ENCODE assay signal across 14 cellular contexts in the genomic region with DNA sequence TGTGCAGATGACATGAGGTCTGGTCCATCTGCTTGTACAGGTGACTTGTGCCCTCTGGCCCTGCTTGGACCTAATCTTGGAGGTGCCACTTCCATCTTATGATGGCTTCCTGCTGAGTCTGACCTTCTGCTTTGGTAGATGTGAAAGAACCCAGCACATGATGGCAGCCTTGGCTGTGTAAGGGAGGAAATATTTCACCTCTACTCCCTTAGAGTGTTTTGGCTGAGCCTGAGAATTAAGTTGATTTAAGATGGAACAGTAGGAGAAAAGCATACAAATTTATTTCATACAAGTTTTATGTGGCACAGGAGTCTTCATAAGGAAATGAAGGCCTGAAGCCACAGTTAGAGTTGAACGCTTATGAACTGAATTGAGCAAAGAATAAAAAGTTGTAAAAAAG. TPM values are rescaled to one million over a fixed set of nuclear protein-coding genes. Genes with fewer than 3 reads are reported as not detected.
DNase-seq lines count a peak whose midpoint lies in the region; ATAC-seq and TF ChIP-seq lines count a peak whose summit lies in the region.
"Had no signal": no experiment of that assay in that cellular context is flagged by ENCODE, and none has a peak within 500 bp of the region (broad histone marks: within the 10 kb centered on the region; RNA-seq: fewer than 3 reads in every experiment).

No MANE protein-coding gene starts in this region.

- no peak for TF ChIP-seq POLR2A in IMR-90 (IDR thresholded peaks at IDR 0.05; ENCODE audit: low read depth, low read length)
- TF ChIP-seq POLR2A in uterus (IDR thresholded peaks at IDR 0.05), result no peak

- peak overlapping the region; percentile 60 for H2BK120ac ChIP-seq in IMR-90 (ENCODE audit: low read depth, low read length)
- H2BK120ac ChIP-seq in neuronal stem cell (ENCODE audit: low read depth, low read length), result no peak overlapping the region

- H3K18ac ChIP-seq in IMR-90 (ENCODE audit: low read depth, low read length) (0 out of 2 replicates have a peak overlapping the region, but pooled peaks have one; percentile 29), neuronal stem cell (ENCODE audit: low read length) (peak overlapping the region; percentile 22)

- dilution Hi-C loops in IMR-90 (cut with HindIII; ENCODE audit: low sequenced_read_pairs, unreplicated experiment), result no loop called here

- H2AFZ ChIP-seq in IMR-90 (replicated peaks; ENCODE audit: low read length, poor library complexity), result no peak overlapping the region
- H2AFZ ChIP-seq in neuronal stem cell (ENCODE audit: low read length), result no peak overlapping the region
- H2AFZ ChIP-seq: GM23338 had no signal

- H2AK5ac ChIP-seq in IMR-90 (ENCODE audit: low read depth, low read length) (peak overlapping the region; percentile 38; the same call in 1 of the 2 replicates), neuronal stem cell (ENCODE audit: low read depth, low read length) (no peak overlapping the region)

- TF ChIP-seq RAD21 in IMR-90 (IDR thresholded peaks at IDR 0.05; ENCODE audit: low read length), result no peak

- H3K4me3 ChIP-seq in IMR-90 (ENCODE audit: insufficient read depth, low read depth, low read length) (no peak overlapping the region), choroid plexus epithelial cell (ENCODE audit: low read depth, low read length) (no peak overlapping the region), neuronal stem cell (ENCODE audit: low read length in 2 of 2) (no peak overlapping the region), uterus (no peak overlapping the region)
- H3K4me3 ChIP-seq: BLaER1, GM23338 had no signal

- H2BK15ac ChIP-seq in IMR-90 (ENCODE audit: low read depth, low read length), result peak overlapping the region; percentile 45; the same call in 1 of the 3 replicates
- no peak overlapping the region for H2BK15ac ChIP-seq in neuronal stem cell (ENCODE audit: low read length)

- H4K8ac ChIP-seq in IMR-90 (ENCODE audit: low read depth in 2 of 2, low read length in 2 of 2) (no peak overlapping the region; a peak in 1 of 4 replicates), neuronal stem cell (ENCODE audit: low read depth, low read length) (no peak overlapping the region)

- H4K20me1 ChIP-seq in IMR-90 (ENCODE audit: insufficient read depth, low read length), result no peaks in the 10 kb centered on the region
- H4K20me1 ChIP-seq: BLaER1 had no signal

- H3K9ac ChIP-seq in IMR-90 (ENCODE audit: low read depth, low read length) (no peak overlapping the region), neuronal stem cell (ENCODE audit: low read depth, low read length, poor library complexity) (no peak overlapping the region)
- H3K9ac ChIP-seq: BLaER1 had no signal

- no peaks in the 10 kb centered on the region for H3K27me3 ChIP-seq in IMR-90 (ENCODE audit: control insufficient read depth, insufficient read depth, low read length)
- no peaks in the 10 kb centered on the region for H3K27me3 ChIP-seq in neuronal stem cell (ENCODE audit: control insufficient read depth in 3 of 3, insufficient read depth in 3 of 3, low read depth in 1 of 3, low read length in 3 of 3)
- H3K27me3 ChIP-seq in uterus, result no peaks in the 10 kb centered on the region
- H3K27me3 ChIP-seq: BLaER1 had no signal

- DNase-seq in IMR-90 (no peak), choroid plexus epithelial cell (ENCODE audit: low read depth) (peak; percentile 27), neuronal stem cell (ENCODE audit: low spot score) (no peak), uterus (no peak), NCI-H345 (lab: John Stamatoyannopoulos, UW) (no peak), DMS153 (lab: John Stamatoyannopoulos, UW) (no peak), NCI-H1092 (lab: John Stamatoyannopoulos, UW) (no peak)
- DNase-seq: 8988T; CD4-positive, alpha-beta memory T cell; DMS79 treated with DMSO at 0.1 percent for 48 hours; GF-D8; H7 had no signal

- peak overlapping the region; percentile 33; the same call in 1 of the 2 replicates for H2BK20ac ChIP-seq in IMR-90 (ENCODE audit: low read depth, low read length)

- H3K9me1 ChIP-seq in IMR-90 (ENCODE audit: insufficient read depth, low read length), result peaks cover 17% of the 10 kb centered on the region

- no TSS peak for BruUV-seq in IMR-90 (replicated peaks; lab: Mats Ljungman, UMichigan)

- CTCF ChIA-PET in IMR-90 (lab: Yijun Ruan, JAX), result no interaction called here

- H3K36me3 ChIP-seq in IMR-90 (ENCODE audit: control insufficient read depth, insufficient read depth, low read length) (no peaks in the 10 kb centered on the region), neuronal stem cell (replicated peaks in 1 of 2; ENCODE audit: control insufficient read depth in 2 of 2, insufficient read depth in 2 of 2, low read length in 2 of 2) (no peaks in the 10 kb centered on the region), uterus (no peaks in the 10 kb centered on the region)
- H3K36me3 ChIP-seq: BLaER1 had no signal

- intact Hi-C loops in IMR-90 (cut with micrococcal nuclease) (no loop called here), uterus (cut with DNase I; ENCODE audit: low total_unique reads) (no loop called here)

- in situ Hi-C loops in IMR-90 (cut with MboI; ENCODE audit: low sequenced_read_pairs), result no loop called here

- H3K27ac ChIP-seq in IMR-90 (ENCODE audit: insufficient read depth, low read length), result no peak overlapping the region; the same call in 1 of the 2 replicates
- no peak overlapping the region for H3K27ac ChIP-seq in neuronal stem cell (replicated peaks; ENCODE audit: low read length)
- peak overlapping the region; percentile 71 to 79 for H3K27ac ChIP-seq in uterus
- H3K27ac ChIP-seq: BLaER1 had no signal

- H3K56ac ChIP-seq in IMR-90 (ENCODE audit: extremely low read depth, insufficient read depth, low read length), result no peak overlapping the region

- 0 out of 2 replicates have a peak overlapping the region, but pooled peaks have one; percentile 26 for H4K91ac ChIP-seq in IMR-90 (ENCODE audit: insufficient read depth, low read depth, low read length)
- H4K91ac ChIP-seq in neuronal stem cell (ENCODE audit: low read depth, low read length, poor library complexity), result peak overlapping the region; percentile 53

- no peak overlapping the region for H2BK12ac ChIP-seq in neuronal stem cell (ENCODE audit: low read length)

- H3K4me2 ChIP-seq in IMR-90 (ENCODE audit: low read depth, low read length), result no peak overlapping the region
- no peak overlapping the region for H3K4me2 ChIP-seq in neuronal stem cell (ENCODE audit: insufficient read depth, low read length, poor library complexity, severe bottlenecking)
- H3K4me2 ChIP-seq: BLaER1, GM23338 had no signal

- no peaks in the 10 kb centered on the region for H3K9me3 ChIP-seq in IMR-90 (ENCODE audit: control insufficient read depth, insufficient read depth, low read length)
- H3K9me3 ChIP-seq in neuronal stem cell (replicated peaks in 1 of 2; ENCODE audit: control insufficient read depth in 2 of 2, insufficient read depth in 1 of 2, low read depth in 1 of 2, low read length in 2 of 2), result no peaks in the 10 kb centered on the region
- no peaks in the 10 kb centered on the region for H3K9me3 ChIP-seq in uterus
- H3K9me3 ChIP-seq: BLaER1 had no signal

- H3K23ac ChIP-seq in IMR-90 (ENCODE audit: low read depth, low read length) (no peak overlapping the region), neuronal stem cell (ENCODE audit: low read depth, low read length, poor library complexity) (no peak overlapping the region)

- ATAC-seq in IMR-90 (ENCODE audit: low read depth), result no peak
- ATAC-seq: GM23338 had no signal

- H4K5ac ChIP-seq in IMR-90 (ENCODE audit: low read depth, low read length), result peak overlapping the region; percentile 26; the same call in 1 of the 2 replicates

- no CpG with 5 or more reads among the region's 1 CpG for WGBS in IMR-90 (ENCODE audit: extremely low coverage in 2 of 2, insufficient read length in 1 of 2), 2 experiments
- no CpG with 5 or more reads among the region's 1 CpG for WGBS in neuronal stem cell (ENCODE audit: extremely low coverage in 2 of 2, insufficient read length in 2 of 2, insufficient replicate concordance in 1 of 2), 2 donors

- H3K4ac ChIP-seq in IMR-90 (ENCODE audit: low read depth, low read length) (peak overlapping the region; percentile 52; the same call in 1 of the 2 replicates), neuronal stem cell (ENCODE audit: low read length) (no peak overlapping the region)

- H2AK9ac ChIP-seq in IMR-90 (replicated peaks; ENCODE audit: low read depth, low read length, poor library complexity), result no peak overlapping the region

- H3K79me1 ChIP-seq in IMR-90 (ENCODE audit: low read depth in 1 of 2, low read length in 2 of 2), result no peaks in the 10 kb centered on the region; a peak in 1 of 4 replicates
- H3K79me1 ChIP-seq in neuronal stem cell (ENCODE audit: low read depth, low read length), result no peaks in the 10 kb centered on the region

- 0 out of 2 replicates have a peak overlapping the region, but pooled peaks have one; percentile 32 for H3K14ac ChIP-seq in IMR-90 (replicated peaks; ENCODE audit: low read depth, low read length)
- no peak overlapping the region for H3K14ac ChIP-seq in neuronal stem cell (ENCODE audit: low read length)

- H3K4me1 ChIP-seq in IMR-90 (ENCODE audit: control insufficient read depth, insufficient read depth, low read length), result peaks cover 15% of the 10 kb centered on the region
- peaks cover 3 to 4% of the 10 kb centered on the region in 2 donors for H3K4me1 ChIP-seq in neuronal stem cell (ENCODE audit: control insufficient read depth in 2 of 2, insufficient read depth in 1 of 2, low read depth in 1 of 2, low read length in 2 of 2)
- peaks cover 4 to 9% of the 10 kb centered on the region in 2 donors for H3K4me1 ChIP-seq in uterus
- H3K4me1 ChIP-seq: BLaER1 had no signal

- no peak for TF ChIP-seq CTCF in IMR-90 (conservative IDR thresholded peaks at IDR 0.05; ENCODE audit: low read depth, low read length)
- TF ChIP-seq CTCF in choroid plexus epithelial cell (conservative IDR thresholded peaks at IDR 0.05; ENCODE audit: low read depth, low read length), result no peak
- peak in 1 of 4 experiments; percentile 24 for TF ChIP-seq CTCF in uterus (IDR thresholded peaks at IDR 0.05)

- H2BK5ac ChIP-seq in IMR-90 (ENCODE audit: low read depth, low read length, poor library complexity, severe bottlenecking), result no peak overlapping the region
- no peak overlapping the region for H2BK5ac ChIP-seq in neuronal stem cell (ENCODE audit: low read length)

- POLR2A ChIA-PET in IMR-90 (lab: Charles Lee; ENCODE audit: unreplicated experiment), result no interaction called here

RNA-seq across cellular contexts. Expression of a gene that starts 27.6 kb away (rescaled TPM):
- 2.5 TPM in 2 replicates for total RNA-seq in IMR-90 (2012; rRNA removed)
- 3.1 and 3.8 TPM in 2 replicates for polyA plus RNA-seq in IMR-90 (2012; rRNA removed)
- 1.6 and 3.5 TPM in 2 replicates for polyA plus RNA-seq in IMR-90 (2012; cell fraction: cytosol; rRNA removed)
- polyA plus RNA-seq in IMR-90 (2012; cell fraction: nucleus; rRNA removed; ENCODE audit: low replicate concordance), result 1.5 and 3.9 TPM in 2 replicates
- 0.01 TPM for polyA plus RNA-seq in neuronal stem cell (2013, experiment 1 of 2)
- polyA plus RNA-seq in neuronal stem cell (2013, experiment 2 of 2), result 0.01 TPM
- total RNA-seq in uterus, result 10 to 100 TPM in 1 of 4 donors, 1 to 10 TPM in 3; 1.8 to 14.2 (median 4.0) TPM

RNA-seq across cellular contexts. Expression of a gene that starts 52.3 kb away (rescaled TPM):
- total RNA-seq in IMR-90 (2012; rRNA removed) (1.6 and 3.3 TPM in 2 replicates), uterus (10 to 100 TPM in 3 of 4 donors, 1 to 10 TPM in 1; 2.6 to 93.1 (median 47.8) TPM)
- 16.4 and 23.3 TPM in 2 replicates for polyA plus RNA-seq in IMR-90 (2012; rRNA removed)
- polyA plus RNA-seq in IMR-90 (2012; cell fraction: cytosol; rRNA removed), result 45.4 and 87.2 TPM in 2 replicates
- 28.4 and 28.8 TPM in 2 replicates for polyA plus RNA-seq in IMR-90 (2012; cell fraction: nucleus; rRNA removed; ENCODE audit: low replicate concordance)
- polyA plus RNA-seq in neuronal stem cell (2013, experiment 1 of 2), result 9.2 TPM
- 9.1 TPM for polyA plus RNA-seq in neuronal stem cell (2013, experiment 2 of 2)
- total RNA-seq: CD4-positive, alpha-beta memory T cell had no signal
- polyA plus RNA-seq: CD4-positive, alpha-beta memory T cell had no signal

Comparison
In these comparisons a context has a peak if more than half of its experiments do, and no peak if none do; other contexts are left out.
1. H3K27ac ChIP-seq: peak in uterus (2 of 2); none in IMR-90 (single experiment) and neuronal stem cell (single experiment).